In the genomic region with DNA sequence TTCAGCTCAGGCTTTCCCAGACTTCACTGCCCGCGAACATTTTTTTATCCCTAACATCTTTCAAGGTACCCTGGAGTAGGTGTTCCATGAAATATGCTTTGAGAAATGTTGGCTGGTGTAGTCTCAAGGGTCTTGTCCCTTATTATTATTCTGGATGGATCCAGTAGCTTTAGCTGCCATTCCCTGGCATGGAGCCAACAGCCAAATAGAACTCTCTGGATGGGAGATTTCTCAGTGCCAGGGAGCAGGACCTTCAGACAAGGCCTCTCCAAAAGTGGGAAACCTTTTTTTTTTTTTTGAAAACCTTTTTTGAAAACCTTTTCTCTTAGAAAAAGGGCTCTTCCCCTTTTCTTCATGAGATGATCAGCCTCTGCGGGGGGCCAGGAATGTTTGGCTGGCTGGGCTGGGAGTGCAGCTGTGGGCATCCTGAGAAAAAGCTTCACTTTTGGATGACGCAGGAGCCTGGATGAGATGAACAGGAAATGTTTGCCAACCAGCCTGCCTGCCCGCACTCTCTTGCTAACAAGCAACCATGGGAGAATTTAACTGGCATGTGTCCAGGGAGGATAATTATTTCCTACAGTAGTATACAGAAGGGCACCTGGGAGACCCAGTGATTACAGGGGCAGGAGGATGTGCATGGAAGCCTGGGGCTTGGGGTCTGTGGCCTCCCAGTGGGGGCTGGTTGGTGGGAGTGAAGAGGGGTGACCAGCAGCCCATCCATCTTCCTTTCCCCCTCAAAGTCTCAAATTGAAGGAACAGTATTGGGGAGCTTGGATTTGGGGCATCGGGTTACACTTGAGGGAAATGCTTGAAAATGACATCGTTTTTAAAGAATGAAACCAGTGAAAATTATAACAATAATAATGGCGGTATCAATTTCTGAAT, we compare ENCODE assay signal across 9 cellular contexts.
A peak's percentile ranks its signal among the peaks of the same experiment; 100 is the strongest.
DNase-seq lines count a peak whose midpoint lies in the region; ATAC-seq and TF ChIP-seq lines count a peak whose summit lies in the region.
"Had no signal": no experiment of that assay in that cellular context is flagged by ENCODE, and none has a peak within 500 bp of the region (broad histone marks: within the 10 kb centered on the region; RNA-seq: fewer than 3 reads in every experiment).

No MANE protein-coding gene starts in this region.

- H3K27ac Mint-ChIP-seq in osteocyte (ENCODE audit: unreplicated experiment): peak overlapping the region; percentile 95
- no peak overlapping the region for H3K27ac Mint-ChIP-seq in natural killer cell treated with Interleukin-12 subunit alpha and Interleukin-12 subunit beta and Interleukin-15 and Interleukin-18, amount 100 ng/mL, for 72 hours
- H3K27ac Mint-ChIP-seq: activated naive CD4-positive, alpha-beta T cell treated with anti-CD3 and anti-CD28 coated beads, Interleukin-2, amount 10 ng/mL, durations not matched to agents 7 days and 5 days had no signal

- H3K4me3 Mint-ChIP-seq in osteocyte (ENCODE audit: unreplicated experiment): peak overlapping the region; percentile 8
- no peak overlapping the region for H3K4me3 Mint-ChIP-seq in natural killer cell treated with Interleukin-12 subunit alpha and Interleukin-12 subunit beta and Interleukin-15 and Interleukin-18, amount 100 ng/mL, for 72 hours
- H3K4me3 Mint-ChIP-seq: activated naive CD4-positive, alpha-beta T cell treated with anti-CD3 and anti-CD28 coated beads, Interleukin-2, amount 10 ng/mL, durations not matched to agents 7 days and 5 days had no signal

- ATAC-seq in natural killer cell treated with Interleukin-12 subunit alpha and Interleukin-12 subunit beta and Interleukin-15 and Interleukin-18, amount 100 ng/mL, for 72 hours: no peak
- ATAC-seq in GM21825 (IDR thresholded peaks at IDR 0.05; ENCODE audit: unreplicated experiment): no peak

- no peaks in the 10 kb centered on the region for H3K36me3 Mint-ChIP-seq in osteocyte (ENCODE audit: unreplicated experiment)
- no peaks in the 10 kb centered on the region for H3K36me3 Mint-ChIP-seq in natural killer cell treated with Interleukin-12 subunit alpha and Interleukin-12 subunit beta and Interleukin-15 and Interleukin-18, amount 100 ng/mL, for 72 hours
- H3K36me3 Mint-ChIP-seq: activated naive CD4-positive, alpha-beta T cell treated with anti-CD3 and anti-CD28 coated beads, Interleukin-2, amount 10 ng/mL, durations not matched to agents 7 days and 5 days had no signal

- peaks cover 18% of the 10 kb centered on the region for H3K4me1 Mint-ChIP-seq in osteocyte (ENCODE audit: unreplicated experiment)
- no peaks in the 10 kb centered on the region for H3K4me1 Mint-ChIP-seq in natural killer cell treated with Interleukin-12 subunit alpha and Interleukin-12 subunit beta and Interleukin-15 and Interleukin-18, amount 100 ng/mL, for 72 hours (ENCODE audit: low read depth in 2 of 2)

- H3K9me3 Mint-ChIP-seq in osteocyte (ENCODE audit: unreplicated experiment): no peaks in the 10 kb centered on the region
- no peaks in the 10 kb centered on the region for H3K9me3 Mint-ChIP-seq in natural killer cell treated with Interleukin-12 subunit alpha and Interleukin-12 subunit beta and Interleukin-15 and Interleukin-18, amount 100 ng/mL, for 72 hours
- H3K9me3 Mint-ChIP-seq: activated naive CD4-positive, alpha-beta T cell treated with anti-CD3 and anti-CD28 coated beads, Interleukin-2, amount 10 ng/mL, durations not matched to agents 7 days and 5 days had no signal

- no peaks in the 10 kb centered on the region for H3K27me3 Mint-ChIP-seq in osteocyte (ENCODE audit: unreplicated experiment)
- peaks cover 11 to 21% of the 10 kb centered on the region in 2 donors for H3K27me3 Mint-ChIP-seq in natural killer cell treated with Interleukin-12 subunit alpha and Interleukin-12 subunit beta and Interleukin-15 and Interleukin-18, amount 100 ng/mL, for 72 hours

- no peak for TF ChIP-seq CTCF in osteocyte (IDR thresholded peaks at IDR 0.05)

- DNase-seq in H4 (ENCODE audit: low spot score): peak; percentile 83
- DNase-seq in NCI-H345 treated with DMSO at 0.1 percent for 48 hours (lab: John Stamatoyannopoulos, UW; ENCODE audit: unreplicated experiment): peak; percentile 69
- peak; percentile 28 for DNase-seq in dermis blood vessel endothelial cell
- peak; percentile 92 for DNase-seq in osteocyte (ENCODE audit: extremely low spot score, unreplicated experiment)
- no peak for DNase-seq in natural killer cell treated with Interleukin-12 subunit alpha and Interleukin-12 subunit beta and Interleukin-15 and Interleukin-18, amount 100 ng/mL, for 72 hours (ENCODE audit: low spot score)
- no peak for DNase-seq in activated effector memory CD4-positive, alpha-beta T cell treated with Interleukin-2 at 50 U/mL for 16 hours
- DNase-seq in stimulated activated CD4-positive, alpha-beta T cell treated with anti-CD3 and anti-CD28 coated beads, Interleukin-1b, Interleukin-23, amount 100 ng/mL, for 48 hours: no peak
- DNase-seq: activated naive CD4-positive, alpha-beta T cell treated with anti-CD3 and anti-CD28 coated beads, Interleukin-2, amount 10 ng/mL, durations not matched to agents 7 days and 5 days had no signal

Comparison
In these comparisons a context has a peak if more than half of its experiments do, and no peak if none do; other contexts are left out.
1. DNase-seq: peak in H4 (single experiment), NCI-H345 treated with DMSO at 0.1 percent for 48 hours (single experiment), dermis blood vessel endothelial cell (single experiment) and osteocyte (single experiment); none in natural killer cell treated with Interleukin-12 subunit alpha and Interleukin-12 subunit beta and Interleukin-15 and Interleukin-18, amount 100 ng/mL, for 72 hours (single experiment), activated effector memory CD4-positive, alpha-beta T cell treated with Interleukin-2 at 50 U/mL for 16 hours (single experiment) and stimulated activated CD4-positive, alpha-beta T cell treated with anti-CD3 and anti-CD28 coated beads, Interleukin-1b, Interleukin-23, amount 100 ng/mL, for 48 hours (single experiment).